In genomic region chr3:182814419-182815160, GRCh38 we compare ENCODE assay signal across 25 cellular contexts. TPM values are rescaled to one million over a fixed set of nuclear protein-coding genes. Genes with fewer than 3 reads are reported as not detected.
A peak's percentile ranks its signal among the peaks of the same experiment; 100 is the strongest.
DNase-seq lines count a peak whose midpoint lies in the region; ATAC-seq and TF ChIP-seq lines count a peak whose summit lies in the region.
"Had no signal": no experiment of that assay in that cellular context is flagged by ENCODE, and none has a peak within 500 bp of the region (broad histone marks: within the 10 kb centered on the region; RNA-seq: fewer than 3 reads in every experiment).

No MANE protein-coding gene starts in this region.

- no peak for ATAC-seq in upper lobe of right lung
- ATAC-seq: activated CD4-positive, CD25-positive, alpha-beta regulatory T cell treated with anti-CD3 and anti-CD28 coated beads, Interleukin-2, amount 50 U/mL, for 24 hours; activated CD8-positive, alpha-beta T cell treated with anti-CD3 and anti-CD28 coated beads for 36 hours; left lung; stimulated activated effector memory CD8-positive, alpha-beta T cell treated with anti-CD3 and anti-CD28 coated beads, Interleukin-12 subunit alpha, Interleukin-12 subunit beta, amount 100 ng/mL, for 72 hours had no signal

- CTCF ChIA-PET in A673 (lab: Charles Lee): interaction anchor here (0.6 kb wide), 1 partner anchor 99 kb away, joined by 3 read pairs; no protein-coding TSS in a partner anchor

- no peaks in the 10 kb centered on the region for H3K36me3 ChIP-seq in A673 (ENCODE audit: insufficient read depth, low read length, poor library complexity, severe bottlenecking)
- no peaks in the 10 kb centered on the region for H3K36me3 ChIP-seq in upper lobe of right lung
- H3K36me3 ChIP-seq: cardiac muscle cell, left lung, neural progenitor cell, suprapubic skin, vagina had no signal

- H3K27ac ChIP-seq in A673 (ENCODE audit: low read depth, low read length, poor library complexity, severe bottlenecking): no peak overlapping the region
- no peak overlapping the region for H3K27ac ChIP-seq in upper lobe of right lung
- H3K27ac ChIP-seq: cardiac muscle cell, epithelial cell of prostate, left lung, neural progenitor cell, suprapubic skin, vagina had no signal

- TF ChIP-seq CTCF in A673 (conservative IDR thresholded peaks at IDR 0.05; ENCODE audit: low read depth, low read length): no peak
- no peak for TF ChIP-seq CTCF in upper lobe of right lung (IDR thresholded peaks at IDR 0.05)

- H3K4me1 ChIP-seq in A673 (ENCODE audit: insufficient read depth, low read length, poor library complexity, severe bottlenecking): peaks cover 27% of the 10 kb centered on the region
- no peaks in the 10 kb centered on the region for H3K4me1 ChIP-seq in upper lobe of right lung
- H3K4me1 ChIP-seq: neural progenitor cell had no signal

- H3K4me3 ChIP-seq in A673 (ENCODE audit: low read depth, low read length, poor library complexity, severe bottlenecking) (no peak overlapping the region), upper lobe of right lung (no peak overlapping the region)
- H3K4me3 ChIP-seq: cardiac muscle cell, left lung, neural progenitor cell, suprapubic skin, vagina had no signal

- peak; percentile 72 for DNase-seq in A673 (ENCODE audit: low spot score)
- DNase-seq in DMS53 (lab: John Stamatoyannopoulos, UW): peak; percentile 53
- DNase-seq in NCI-H2171 treated with DMSO at 0.1 percent for 48 hours (lab: John Stamatoyannopoulos, UW): peak; percentile 73
- peak; percentile 35 for DNase-seq in kidney tubule cell (ENCODE audit: low spot score)
- DNase-seq in upper lobe of right lung: no peak
- no peak for DNase-seq in HK-2 (ENCODE audit: unreplicated experiment)
- no peak for DNase-seq in activated gamma-delta T cell treated with Interleukin-2 at 50 U/mL for 16 hours
- no peak for DNase-seq in NCI-H2196 treated with DMSO at 0.1 percent for 48 hours (lab: John Stamatoyannopoulos, UW; ENCODE audit: unreplicated experiment)
- DNase-seq: activated CD8-positive, alpha-beta T cell treated with anti-CD3 and anti-CD28 coated beads for 36 hours; amygdala; GOT3; left lung; midbrain; NCI-H2081 treated with DMSO at 0.1 percent for 48 hours; NCI-H526; small intestine; stimulated activated CD4-positive, alpha-beta T cell treated with anti-CD3 and anti-CD28 coated beads, Interleukin-2, amount 100 ng/mL, for 24 hours; SW 1271 had no signal

- POLR2A ChIA-PET in A673 (lab: Charles Lee; ENCODE audit: low non-redundant PET): interaction anchor here (0.5 kb wide), 1 partner anchor 1606 kb away, joined by 5 read pairs; no protein-coding TSS in a partner anchor

- H3K9me3 ChIP-seq in A673 (ENCODE audit: low read depth, low read length, poor library complexity, severe bottlenecking): no peaks in the 10 kb centered on the region
- H3K9me3 ChIP-seq in upper lobe of right lung: no peaks in the 10 kb centered on the region
- H3K9me3 ChIP-seq: left lung, suprapubic skin, vagina had no signal

- H3K27me3 ChIP-seq in A673 (replicated peaks; ENCODE audit: insufficient read depth, low read depth, low read length, poor library complexity) (no peaks in the 10 kb centered on the region), upper lobe of right lung (no peaks in the 10 kb centered on the region)
- H3K27me3 ChIP-seq: cardiac muscle cell, left lung, neural progenitor cell, suprapubic skin, vagina had no signal

- intact Hi-C loops in A673 (cut with micrococcal nuclease; ENCODE audit: unreplicated experiment): no loop called here
- intact Hi-C loops in upper lobe of right lung (cut with DNase I): no loop called here

- no TSS peak for BruUV-seq in A673 (replicated peaks; lab: Mats Ljungman, UMichigan)

RNA-seq across cellular contexts. Expression of gene ATP11B, which starts 21.3 kb away (rescaled TPM):
- 68.7 and 70.1 TPM in 2 replicates for total RNA-seq in A673 (2021)
- total RNA-seq in upper lobe of right lung: 70.7 TPM

Comparison
In these comparisons a context has a peak if more than half of its experiments do, and no peak if none do; other contexts are left out.
1. DNase-seq: peak in A673 (single experiment), DMS53 (single experiment), NCI-H2171 treated with DMSO at 0.1 percent for 48 hours (single experiment) and kidney tubule cell (single experiment); none in upper lobe of right lung (single experiment), HK-2 (single experiment), activated gamma-delta T cell treated with Interleukin-2 at 50 U/mL for 16 hours (single experiment) and NCI-H2196 treated with DMSO at 0.1 percent for 48 hours (single experiment).